ENCODE assay signal across 28 cellular contexts in genomic region chr12:28866296-28866695, GRCh38.
"Had no signal": no experiment of that assay in that cellular context is flagged by ENCODE, and none has a peak within 500 bp of the region (broad histone marks: within the 10 kb centered on the region; RNA-seq: fewer than 3 reads in every experiment).

No MANE protein-coding gene starts in this region.

- DNase-seq: naive thymus-derived CD4-positive, alpha-beta T cell; natural killer cell; occipital lobe; ovary; posterior cingulate gyrus; psoas muscle; right cardiac atrium; right lobe of liver; sigmoid colon; small intestine; stimulated activated CD4-positive, alpha-beta T cell treated with anti-CD3 and anti-CD28 coated beads, Interleukin-15, amount 100 ng/mL, for 24 hours; stimulated activated CD4-positive, alpha-beta T cell treated with anti-CD3 and anti-CD28 coated beads, Interleukin-2, amount 100 ng/mL, for 24 hours; stimulated activated CD4-positive, alpha-beta T cell treated with anti-CD3 and anti-CD28 coated beads, Interleukin-2, amount 100 ng/mL, for 48 hours; stimulated activated CD4-positive, alpha-beta T cell treated with anti-CD3 and anti-CD28 coated beads, Interleukin-4, amount 100 ng/mL, for 24 hours; stimulated activated naive B cell treated with anti-CD40 and anti-IgM and Interleukin-4, amounts not matched to agents 10 μg/mL and 1 μg/mL and 100 μg/mL, for 72 hours; stimulated activated naive CD4-positive, alpha-beta T cell treated with Interleukin-2 at 50 U/mL for 16 hours; stomach; thyroid gland; trophoblast cell; upper lobe of left lung; uterus had no signal

- H3K27me3 Mint-ChIP-seq: progenitor cell of endocrine pancreas; stimulated activated naive B cell treated with anti-CD40 and anti-IgM and Interleukin-4, amounts not matched to agents 10 μg/mL and 1 μg/mL and 100 μg/mL, for 72 hours had no signal

- H3K4me3 Mint-ChIP-seq: naive thymus-derived CD4-positive, alpha-beta T cell; natural killer cell; nephron; stimulated activated effector memory CD8-positive, alpha-beta T cell treated with anti-CD3 and anti-CD28 coated beads, Interleukin-12 subunit alpha, Interleukin-12 subunit beta, amount 100 ng/mL, for 72 hours; stimulated activated naive B cell treated with anti-CD40 and anti-IgM and Interleukin-4, amounts not matched to agents 10 μg/mL and 1 μg/mL and 100 μg/mL, for 72 hours; stimulated activated naive CD8-positive, alpha-beta T cell treated with anti-CD3 and anti-CD28 coated beads, Interleukin-15, Interleukin-2, amounts not matched to agents 100 ng/mL and 50 ng/mL, for 24 hours had no signal

- FAIRE-seq: small intestine had no signal

- H3K36me3 Mint-ChIP-seq: naive thymus-derived CD4-positive, alpha-beta T cell; natural killer cell; stimulated activated effector memory CD8-positive, alpha-beta T cell treated with anti-CD3 and anti-CD28 coated beads, Interleukin-12 subunit alpha, Interleukin-12 subunit beta, amount 100 ng/mL, for 72 hours; stimulated activated naive B cell treated with anti-CD40 and anti-IgM and Interleukin-4, amounts not matched to agents 10 μg/mL and 1 μg/mL and 100 μg/mL, for 72 hours had no signal

- H3K36me3 ChIP-seq: ovary, right lobe of liver, sigmoid colon, stomach, thoracic aorta, thyroid gland, tibial nerve, upper lobe of left lung, uterus had no signal

- H3K9me3 Mint-ChIP-seq: nephron had no signal

- H3K9me3 ChIP-seq: ovary, psoas muscle, right lobe of liver, sigmoid colon, stomach, thoracic aorta, thyroid gland, tibial nerve, upper lobe of left lung, uterus had no signal

- H3K4me1 Mint-ChIP-seq: naive thymus-derived CD4-positive, alpha-beta T cell; natural killer cell; stimulated activated effector memory CD8-positive, alpha-beta T cell treated with anti-CD3 and anti-CD28 coated beads, Interleukin-12 subunit alpha, Interleukin-12 subunit beta, amount 100 ng/mL, for 72 hours; stimulated activated naive B cell treated with anti-CD40 and anti-IgM and Interleukin-4, amounts not matched to agents 10 μg/mL and 1 μg/mL and 100 μg/mL, for 72 hours had no signal

- H2AFZ ChIP-seq: parathyroid adenoma had no signal

- H3K27me3 ChIP-seq: ovary, right lobe of liver, sigmoid colon, stomach, thyroid gland, tibial nerve, upper lobe of left lung, uterus had no signal

- H3K9ac ChIP-seq: parathyroid adenoma had no signal

- H3K27ac Mint-ChIP-seq: naive thymus-derived CD4-positive, alpha-beta T cell; natural killer cell; nephron; progenitor cell of endocrine pancreas; stimulated activated effector memory CD8-positive, alpha-beta T cell treated with anti-CD3 and anti-CD28 coated beads, Interleukin-12 subunit alpha, Interleukin-12 subunit beta, amount 100 ng/mL, for 72 hours; stimulated activated naive B cell treated with anti-CD40 and anti-IgM and Interleukin-4, amounts not matched to agents 10 μg/mL and 1 μg/mL and 100 μg/mL, for 72 hours; stimulated activated naive CD8-positive, alpha-beta T cell treated with anti-CD3 and anti-CD28 coated beads, Interleukin-15, Interleukin-2, amounts not matched to agents 100 ng/mL and 50 ng/mL, for 24 hours had no signal

- ATAC-seq: naive thymus-derived CD4-positive, alpha-beta T cell; natural killer cell; psoas muscle; right lobe of liver; stimulated activated effector memory CD8-positive, alpha-beta T cell treated with anti-CD3 and anti-CD28 coated beads, Interleukin-12 subunit alpha, Interleukin-12 subunit beta, amount 100 ng/mL, for 72 hours; stimulated activated naive B cell treated with anti-CD40 and anti-IgM and Interleukin-4, amounts not matched to agents 10 μg/mL and 1 μg/mL and 100 μg/mL, for 72 hours had no signal

- H3K27ac ChIP-seq: ovary, parathyroid adenoma, psoas muscle, right lobe of liver, sigmoid colon, stomach, thoracic aorta, thyroid gland, upper lobe of left lung, uterus had no signal

- H3K4me1 ChIP-seq: parathyroid adenoma, psoas muscle, right lobe of liver, stomach, thyroid gland, upper lobe of left lung, uterus had no signal

- H3K79me2 ChIP-seq: parathyroid adenoma had no signal

- H3K4me3 ChIP-seq: ovary, psoas muscle, right lobe of liver, sigmoid colon, stomach, thoracic aorta, thyroid gland, tibial nerve, upper lobe of left lung, uterus had no signal
